Comparison of ENCODE assay signal across 1 cellular context in the genomic region with DNA sequence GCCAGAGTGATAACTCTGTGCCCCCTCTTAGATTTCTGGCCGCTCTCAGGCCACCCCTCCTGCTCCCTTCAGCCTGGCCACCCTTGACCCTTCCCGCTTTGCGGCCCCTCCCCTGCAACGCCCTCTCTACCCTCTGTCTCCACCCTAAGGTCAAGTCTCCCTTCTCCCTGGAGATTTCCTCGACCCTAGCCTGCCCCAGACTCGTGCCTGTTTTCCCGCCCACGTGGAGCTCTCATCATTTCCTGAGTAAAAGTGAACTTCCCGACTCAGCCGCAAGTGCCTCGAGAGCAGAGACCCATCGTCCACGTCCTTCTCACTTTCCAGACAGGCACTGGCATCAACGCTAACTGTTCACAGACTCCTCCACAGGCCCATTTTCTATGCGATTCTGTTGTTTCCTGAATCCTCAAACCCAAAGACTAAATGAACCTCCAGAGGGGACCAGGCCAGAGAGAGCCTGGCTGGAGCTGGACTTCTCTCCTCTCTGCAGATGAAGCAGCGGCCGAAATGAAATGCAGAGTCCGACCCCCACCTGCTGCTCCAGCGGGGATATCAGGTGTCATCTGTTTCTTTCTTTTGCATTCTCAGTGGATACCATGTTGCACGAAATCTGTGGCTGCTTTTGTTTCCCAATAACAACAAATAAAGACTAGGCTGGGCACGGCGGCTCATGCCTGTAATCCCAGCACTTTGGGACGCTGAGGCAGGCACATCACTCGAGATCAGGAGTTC.
A peak's percentile ranks its signal among the peaks of the same experiment; 100 is the strongest.
TF ChIP-seq lines count a peak whose summit lies in the region.

No MANE protein-coding gene starts in this region.

TF ChIP-seq in IMR-90, 13 proteins besides CTCF, POLR2A, EP300 and RAD21:
- no peak for TF ChIP-seq CHD1 (IDR thresholded peaks at IDR 0.05; ENCODE audit: low read depth, low read length)
- TF ChIP-seq RFX5 (IDR thresholded peaks at IDR 0.05; ENCODE audit: low read depth, low read length) = no peak
- TF ChIP-seq, protein P1, sequence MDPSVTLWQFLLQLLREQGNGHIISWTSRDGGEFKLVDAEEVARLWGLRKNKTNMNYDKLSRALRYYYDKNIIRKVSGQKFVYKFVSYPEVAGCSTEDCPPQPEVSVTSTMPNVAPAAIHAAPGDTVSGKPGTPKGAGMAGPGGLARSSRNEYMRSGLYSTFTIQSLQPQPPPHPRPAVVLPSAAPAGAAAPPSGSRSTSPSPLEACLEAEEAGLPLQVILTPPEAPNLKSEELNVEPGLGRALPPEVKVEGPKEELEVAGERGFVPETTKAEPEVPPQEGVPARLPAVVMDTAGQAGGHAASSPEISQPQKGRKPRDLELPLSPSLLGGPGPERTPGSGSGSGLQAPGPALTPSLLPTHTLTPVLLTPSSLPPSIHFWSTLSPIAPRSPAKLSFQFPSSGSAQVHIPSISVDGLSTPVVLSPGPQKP (IDR thresholded peaks at IDR 0.05; ENCODE audit: borderline replicate concordance, low read depth, low read length) = no peak
- TF ChIP-seq MAZ (IDR thresholded peaks at IDR 0.05; ENCODE audit: borderline replicate concordance, low read depth, low read length) = no peak
- no peak for TF ChIP-seq NFE2L2 (IDR thresholded peaks at IDR 0.05; ENCODE audit: low read depth, low read length)
- peak; percentile 54; the same call in 1 of the 2 replicates for TF ChIP-seq BHLHE40 (IDR thresholded peaks at IDR 0.05; ENCODE audit: low read depth, low read length)
